ENCODE assay signal across 37 cellular contexts in the genomic region with DNA sequence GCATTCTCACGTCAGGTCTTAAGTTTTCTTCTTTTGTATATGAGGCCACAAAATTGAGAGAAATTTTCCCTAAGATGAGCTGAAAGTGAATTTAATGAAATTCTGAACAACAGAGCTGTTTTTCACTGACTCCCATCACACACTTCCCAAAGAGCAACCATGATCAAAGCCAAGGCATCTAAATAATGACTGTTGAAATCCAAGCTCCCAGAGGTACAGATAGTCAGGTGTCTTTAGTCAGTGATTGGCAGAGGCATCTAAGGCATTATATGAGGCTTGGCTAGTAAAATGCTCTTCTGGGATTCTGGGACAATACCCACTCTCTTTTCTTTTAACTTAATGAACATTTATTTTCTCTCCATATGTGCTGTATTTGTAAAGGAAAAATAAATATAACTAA. TPM values are rescaled to one million over a fixed set of nuclear protein-coding genes. Genes with fewer than 3 reads are reported as not detected.
"Had no signal": no experiment of that assay in that cellular context is flagged by ENCODE, and none has a peak within 500 bp of the region (broad histone marks: within the 10 kb centered on the region; RNA-seq: fewer than 3 reads in every experiment).

No MANE protein-coding gene starts in this region.

- H3K4me3 Mint-ChIP-seq: activated CD4-positive, alpha-beta memory T cell treated with anti-CD3 and anti-CD28 coated beads, Interleukin-2, amount 10 ng/mL, durations not matched to agents 7 days and 5 days; activated naive CD8-positive, alpha-beta T cell treated with anti-CD3 and anti-CD28 coated beads for 36 hours; activated T-cell treated with anti-CD3 and anti-CD28 coated beads, Interleukin-2, amount 50 U/mL, for 72 hours; activated T-helper 17 cell treated with anti-CD3 and anti-CD28 coated beads, Interleukin-2, amount 50 U/mL, for 72 hours had no signal

- H3K9me3 Mint-ChIP-seq: activated CD4-positive, alpha-beta memory T cell treated with anti-CD3 and anti-CD28 coated beads, Interleukin-2, amount 10 ng/mL, durations not matched to agents 7 days and 5 days had no signal

- ATAC-seq: activated T-cell treated with anti-CD3 and anti-CD28 coated beads, Interleukin-2, amount 50 U/mL, for 72 hours; activated T-helper 17 cell treated with anti-CD3 and anti-CD28 coated beads, Interleukin-2, amount 50 U/mL, for 72 hours; PC-3; SK-N-SH treated with all-trans-retinoic acid at 6 μM for 48 hours had no signal

- H3K36me3 ChIP-seq: brain microvascular endothelial cell, Peyer's patch, WERI-Rb-1 had no signal

- H3K27ac ChIP-seq: brain microvascular endothelial cell, WERI-Rb-1 had no signal

- H3K27me3 ChIP-seq: Peyer's patch had no signal

- DNase-seq: activated CD4-positive, alpha-beta memory T cell treated with anti-CD3 and anti-CD28 coated beads, Interleukin-2, amount 10 ng/mL, durations not matched to agents 7 days and 5 days; activated CD4-positive, alpha-beta T cell treated with anti-CD3 and anti-CD28 coated beads for 48 hours; activated effector memory CD4-positive, alpha-beta T cell treated with anti-CD3 and anti-CD28 coated beads, Interleukin-2, amount 50 U/mL, for 16 hours; activated naive CD4-positive, alpha-beta T cell; activated naive CD4-positive, alpha-beta T cell treated with anti-CD3 and anti-CD28 coated beads, Interleukin-2, amount 50 U/mL, for 16 hours; activated naive CD8-positive, alpha-beta T cell treated with anti-CD3 and anti-CD28 coated beads for 36 hours; activated T-cell treated with anti-CD3 and anti-CD28 coated beads, Interleukin-2, amount 50 U/mL, for 1 hour; activated T-cell treated with anti-CD3 and anti-CD28 coated beads, Interleukin-2, amount 50 U/mL, for 72 hours; amniotic stem cell; aorta; brain microvascular endothelial cell; central memory CD4-positive, alpha-beta T cell; MM.1S; MV-4-11; NCI-H1092; NCI-H1436 treated with DMSO at 0.1 percent for 48 hours; NCI-H1694 treated with DMSO at 0.1 percent for 48 hours; NCI-H2029; NCI-H345; NCI-H524 treated with DMSO at 0.1 percent for 48 hours; NCI-H748 treated with DMSO at 0.1 percent for 48 hours; NK-92 treated with Interleukin-12 subunit alpha and Interleukin-12 subunit beta, amount 100 ng/mL, for 24 hours; PC-3; Peyer's patch; RPMI8226; SHP77 treated with DMSO at 0.1 percent for 48 hours; SW 1271; T-helper 1 cell; T-helper 2 cell; T1000; WERI-Rb-1 had no signal

- H3K9me3 ChIP-seq: Peyer's patch had no signal

- H3K27ac Mint-ChIP-seq: activated CD4-positive, alpha-beta memory T cell treated with anti-CD3 and anti-CD28 coated beads, Interleukin-2, amount 10 ng/mL, durations not matched to agents 7 days and 5 days; activated naive CD8-positive, alpha-beta T cell treated with anti-CD3 and anti-CD28 coated beads for 36 hours; activated T-cell treated with anti-CD3 and anti-CD28 coated beads, Interleukin-2, amount 50 U/mL, for 72 hours; activated T-helper 17 cell treated with anti-CD3 and anti-CD28 coated beads, Interleukin-2, amount 50 U/mL, for 72 hours had no signal

RNA-seq across cellular contexts. Expression of a gene that starts 1.0 kb away (rescaled TPM):
- total RNA-seq: activated CD4-positive, alpha-beta memory T cell treated with anti-CD3 and anti-CD28 coated beads, Interleukin-2, amount 10 ng/mL, durations not matched to agents 7 days and 5 days; activated CD8-positive, alpha-beta memory T cell treated with anti-CD3 and anti-CD28 coated beads for 36 hours; activated naive CD8-positive, alpha-beta T cell treated with anti-CD3 and anti-CD28 coated beads for 36 hours; activated T-cell treated with anti-CD3 and anti-CD28 coated beads, Interleukin-2, amount 50 U/mL, for 72 hours; activated T-helper 17 cell treated with anti-CD3 and anti-CD28 coated beads, Interleukin-2, amount 50 U/mL, for 72 hours; NCI-H460; SK-MEL-5 had no signal

RNA-seq across cellular contexts. Expression of a gene that starts 49.2 kb away (rescaled TPM):
- total RNA-seq: activated CD4-positive, alpha-beta memory T cell treated with anti-CD3 and anti-CD28 coated beads, Interleukin-2, amount 10 ng/mL, durations not matched to agents 7 days and 5 days; activated CD8-positive, alpha-beta memory T cell treated with anti-CD3 and anti-CD28 coated beads for 36 hours; activated naive CD8-positive, alpha-beta T cell treated with anti-CD3 and anti-CD28 coated beads for 36 hours; activated T-cell treated with anti-CD3 and anti-CD28 coated beads, Interleukin-2, amount 50 U/mL, for 72 hours; activated T-helper 17 cell treated with anti-CD3 and anti-CD28 coated beads, Interleukin-2, amount 50 U/mL, for 72 hours; LHCN-M2; NCI-H460; PC-3; SK-MEL-5 had no signal
